17 cellular contexts compared by ENCODE assay signal in genomic region chr16:6267682-6268081, GRCh38.
DNase-seq lines count a peak whose midpoint lies in the region; ATAC-seq and TF ChIP-seq lines count a peak whose summit lies in the region.
"Had no signal": no experiment of that assay in that cellular context is flagged by ENCODE, and none has a peak within 500 bp of the region (broad histone marks: within the 10 kb centered on the region; RNA-seq: fewer than 3 reads in every experiment).

No MANE protein-coding gene starts in this region.

- ATAC-seq in GM23338 (no peak), sciatic nerve (no peak)
- ATAC-seq: CD8-positive, alpha-beta T cell had no signal

- H3K4me1 Mint-ChIP-seq in GM23338, result peaks cover 37% of the 10 kb centered on the region
- H3K4me1 Mint-ChIP-seq: B cell; CD4-positive, CD25-positive, alpha-beta regulatory T cell had no signal

- H3K9ac ChIP-seq in MM.1S (ENCODE audit: low read length), result peak overlapping the region; percentile 31; the same call in 1 of the 2 replicates
- no peak overlapping the region for H3K9ac ChIP-seq in neural cell (ENCODE audit: low read length)
- H3K9ac ChIP-seq: BLaER1, GM23248 had no signal

- no peak for TF ChIP-seq RAD21 in neural cell (conservative IDR thresholded peaks at IDR 0.05)

- H3K4me1 ChIP-seq in GM23338 (ENCODE audit: insufficient read depth) (peaks cover 3% of the 10 kb centered on the region; the same call in 1 of the 2 replicates), MM.1S (ENCODE audit: low read length) (peaks cover 18% of the 10 kb centered on the region)
- H3K4me1 ChIP-seq: BLaER1, Caco-2, HAP-1 had no signal

- H3K4me2 ChIP-seq in GM23338 (no peak overlapping the region), MM.1S (ENCODE audit: low read depth, low read length) (peak overlapping the region; percentile 37; the same call in 1 of the 2 replicates), neural cell (ENCODE audit: low read length) (no peak overlapping the region)
- H3K4me2 ChIP-seq: BLaER1 had no signal

- no peaks in the 10 kb centered on the region for H3K27me3 ChIP-seq in GM23338 (ENCODE audit: insufficient read depth)
- H3K27me3 ChIP-seq in MM.1S (replicated peaks; ENCODE audit: insufficient read depth, low read length), result no peaks in the 10 kb centered on the region
- no peaks in the 10 kb centered on the region for H3K27me3 ChIP-seq in neural cell (ENCODE audit: insufficient read depth, low read depth, low read length)
- H3K27me3 ChIP-seq in dorsolateral prefrontal cortex, result peaks cover 0 to 4% (median 0%) of the 10 kb centered on the region in 45 donors
- H3K27me3 ChIP-seq: BLaER1 had no signal

- H3K27ac Mint-ChIP-seq in GM23338, result no peak overlapping the region
- H3K27ac Mint-ChIP-seq: B cell; CD4-positive, CD25-positive, alpha-beta regulatory T cell; CD8-positive, alpha-beta T cell; HFFc6 had no signal

- H3K36me3 Mint-ChIP-seq in GM23338 (ENCODE audit: low read depth), result no peaks in the 10 kb centered on the region; the same call in 2 of the 3 replicates
- H3K36me3 Mint-ChIP-seq: CD4-positive, CD25-positive, alpha-beta regulatory T cell; CD8-positive, alpha-beta T cell had no signal

- H4K20me1 ChIP-seq in GM23338 (replicated peaks; ENCODE audit: insufficient read depth) (no peaks in the 10 kb centered on the region), MM.1S (ENCODE audit: insufficient read depth, low read length) (no peaks in the 10 kb centered on the region), neural cell (ENCODE audit: insufficient read depth) (no peaks in the 10 kb centered on the region)
- H4K20me1 ChIP-seq: BLaER1 had no signal

- H3K9me3 ChIP-seq in MM.1S (replicated peaks; ENCODE audit: insufficient read depth, low read length) (no peaks in the 10 kb centered on the region), neural cell (ENCODE audit: low read length) (no peaks in the 10 kb centered on the region)
- H3K9me3 ChIP-seq: BLaER1, Caco-2 had no signal

- H2AFZ ChIP-seq in GM23338 (peak overlapping the region; percentile 25; the same call in 1 of the 2 replicates), MM.1S (ENCODE audit: low read length) (peak overlapping the region; percentile 27; the same call in 1 of the 2 replicates), neural cell (ENCODE audit: low read depth, low read length) (no peak overlapping the region)
- H2AFZ ChIP-seq: GM23248 had no signal

- no peaks in the 10 kb centered on the region for H3K9me3 Mint-ChIP-seq in GM23338

- H3K4me3 Mint-ChIP-seq in GM23338, result no peak overlapping the region
- H3K4me3 Mint-ChIP-seq: B cell; CD4-positive, CD25-positive, alpha-beta regulatory T cell; CD8-positive, alpha-beta T cell; HFFc6 had no signal

- intact Hi-C loops in dorsolateral prefrontal cortex (cut with DNase I), result no loop called here
- intact Hi-C loops in sciatic nerve (cut with DNase I), result no loop called here

- no peaks in the 10 kb centered on the region for H3K9me2 ChIP-seq in GM23338 (ENCODE audit: insufficient read depth)
- H3K9me2 ChIP-seq in MM.1S (replicated peaks; ENCODE audit: insufficient read depth, low read length), result no peaks in the 10 kb centered on the region
- no peaks in the 10 kb centered on the region for H3K9me2 ChIP-seq in neural cell (ENCODE audit: insufficient read depth, low read length)

- no peak for TF ChIP-seq CTCF in GM23338 (conservative IDR thresholded peaks at IDR 0.05; ENCODE audit: low read depth in 2 of 2)
- TF ChIP-seq CTCF in MM.1S (IDR thresholded peaks at IDR 0.05; ENCODE audit: low read length), result no peak
- TF ChIP-seq CTCF in neural cell (IDR thresholded peaks at IDR 0.05; ENCODE audit: poor library complexity, severe bottlenecking), result no peak
- no peak for TF ChIP-seq CTCF in dorsolateral prefrontal cortex (IDR thresholded peaks at IDR 0.05 in 54 of 56, conservative IDR thresholded peaks at IDR 0.05 in 2 of 56; ENCODE audit: low read depth in 1 of 56, partially characterized antibody in 56 of 56)

- no peaks in the 10 kb centered on the region for H3K79me2 ChIP-seq in GM23338 (replicated peaks; ENCODE audit: insufficient read depth)
- H3K79me2 ChIP-seq in MM.1S (ENCODE audit: low read length), result no peaks in the 10 kb centered on the region
- H3K79me2 ChIP-seq in neural cell (replicated peaks; ENCODE audit: insufficient read depth, low read length), result no peaks in the 10 kb centered on the region

- H3K36me3 ChIP-seq in GM23338 (ENCODE audit: insufficient read depth) (no peaks in the 10 kb centered on the region; the same call in 1 of the 2 replicates), MM.1S (replicated peaks; ENCODE audit: insufficient read depth, low read length) (no peaks in the 10 kb centered on the region), neural cell (ENCODE audit: insufficient read depth, low read length) (no peaks in the 10 kb centered on the region)
- H3K36me3 ChIP-seq: BLaER1, HAP-1 had no signal

- H3K4me3 ChIP-seq in GM23338 (no peak overlapping the region), MM.1S (ENCODE audit: low read length) (no peak overlapping the region), neural cell (ENCODE audit: low read length) (no peak overlapping the region), dorsolateral prefrontal cortex (no peak overlapping the region)
- H3K4me3 ChIP-seq: BLaER1, GM23248, HAP-1 had no signal

- H3F3A ChIP-seq in GM23338 (replicated peaks; ENCODE audit: low read depth), result no peaks in the 10 kb centered on the region
- H3F3A ChIP-seq in MM.1S (ENCODE audit: insufficient read depth, low read length), result 0 out of 2 replicates have a peak, but pooled peaks cover 4% of the 10 kb centered on the region
- no peaks in the 10 kb centered on the region for H3F3A ChIP-seq in neural cell (ENCODE audit: insufficient read depth, low read length, poor library complexity, severe bottlenecking)

- H3K27ac ChIP-seq in GM23338 (ENCODE audit: low read depth), result no peak overlapping the region
- peak overlapping the region; percentile 70; the same call in 1 of the 2 replicates for H3K27ac ChIP-seq in MM.1S (ENCODE audit: low read length)
- peak overlapping the region; percentile 75 for H3K27ac ChIP-seq in neural cell (ENCODE audit: low read length)
- no peak overlapping the region for H3K27ac ChIP-seq in dorsolateral prefrontal cortex
- H3K27ac ChIP-seq: BLaER1, C4-2B, GM23248 had no signal

- peaks cover 3% of the 10 kb centered on the region for H3K27me3 Mint-ChIP-seq in GM23338 (ENCODE audit: insufficient read depth, low read depth, poor library complexity)
- H3K27me3 Mint-ChIP-seq: B cell; CD4-positive, CD25-positive, alpha-beta regulatory T cell had no signal

- TF ChIP-seq EP300 in neural cell (conservative IDR thresholded peaks at IDR 0.05; ENCODE audit: poor library complexity, severe bottlenecking), result no peak

- DNase-seq in GM23338 (ENCODE audit: low spot score) (no peak), MM.1S (peak; percentile 75), SKM-1 (lab: John Stamatoyannopoulos, UW; ENCODE audit: unreplicated experiment) (no peak), dorsolateral prefrontal cortex (no peak), sciatic nerve (ENCODE audit: low spot score) (no peak)
- DNase-seq: Caco-2; CD4-positive, CD25-positive, alpha-beta regulatory T cell; CD8-positive, alpha-beta T cell; DMS153; DND-41; GM23248; HFFc6 had no signal

TF ChIP-seq in GM23338, 12 proteins besides CTCF, POLR2A, EP300 and RAD21 (continues in another document):
- no peak for TF ChIP-seq JUNB (IDR thresholded peaks at IDR 0.05; ENCODE audit: unreplicated experiment)
- no peak for TF ChIP-seq EZH2 (IDR thresholded peaks at IDR 0.05; ENCODE audit: low read depth, unreplicated experiment)
- TF ChIP-seq ETS1 (IDR thresholded peaks at IDR 0.05), result no peak

TF ChIP-seq in neural cell, 6 proteins besides CTCF, POLR2A, EP300 and RAD21:
- TF ChIP-seq, protein P1, sequence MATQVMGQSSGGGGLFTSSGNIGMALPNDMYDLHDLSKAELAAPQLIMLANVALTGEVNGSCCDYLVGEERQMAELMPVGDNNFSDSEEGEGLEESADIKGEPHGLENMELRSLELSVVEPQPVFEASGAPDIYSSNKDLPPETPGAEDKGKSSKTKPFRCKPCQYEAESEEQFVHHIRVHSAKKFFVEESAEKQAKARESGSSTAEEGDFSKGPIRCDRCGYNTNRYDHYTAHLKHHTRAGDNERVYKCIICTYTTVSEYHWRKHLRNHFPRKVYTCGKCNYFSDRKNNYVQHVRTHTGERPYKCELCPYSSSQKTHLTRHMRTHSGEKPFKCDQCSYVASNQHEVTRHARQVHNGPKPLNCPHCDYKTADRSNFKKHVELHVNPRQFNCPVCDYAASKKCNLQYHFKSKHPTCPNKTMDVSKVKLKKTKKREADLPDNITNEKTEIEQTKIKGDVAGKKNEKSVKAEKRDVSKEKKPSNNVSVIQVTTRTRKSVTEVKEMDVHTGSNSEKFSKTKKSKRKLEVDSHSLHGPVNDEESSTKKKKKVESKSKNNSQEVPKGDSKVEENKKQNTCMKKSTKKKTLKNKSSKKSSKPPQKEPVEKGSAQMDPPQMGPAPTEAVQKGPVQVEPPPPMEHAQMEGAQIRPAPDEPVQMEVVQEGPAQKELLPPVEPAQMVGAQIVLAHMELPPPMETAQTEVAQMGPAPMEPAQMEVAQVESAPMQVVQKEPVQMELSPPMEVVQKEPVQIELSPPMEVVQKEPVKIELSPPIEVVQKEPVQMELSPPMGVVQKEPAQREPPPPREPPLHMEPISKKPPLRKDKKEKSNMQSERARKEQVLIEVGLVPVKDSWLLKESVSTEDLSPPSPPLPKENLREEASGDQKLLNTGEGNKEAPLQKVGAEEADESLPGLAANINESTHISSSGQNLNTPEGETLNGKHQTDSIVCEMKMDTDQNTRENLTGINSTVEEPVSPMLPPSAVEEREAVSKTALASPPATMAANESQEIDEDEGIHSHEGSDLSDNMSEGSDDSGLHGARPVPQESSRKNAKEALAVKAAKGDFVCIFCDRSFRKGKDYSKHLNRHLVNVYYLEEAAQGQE (IDR thresholded peaks at IDR 0.05; ENCODE audit: borderline replicate concordance), result no peak
- TF ChIP-seq SMC3 (conservative IDR thresholded peaks at IDR 0.05; ENCODE audit: poor library complexity), result no peak
- no peak for TF ChIP-seq TAF1 (IDR thresholded peaks at IDR 0.05; ENCODE audit: low read depth)
- no peak for TF ChIP-seq EZH2 (IDR thresholded peaks at IDR 0.05; ENCODE audit: borderline replicate concordance, insufficient read depth, low read length, poor library complexity, severe bottlenecking)
- TF ChIP-seq MXI1 (conservative IDR thresholded peaks at IDR 0.05; ENCODE audit: poor library complexity, severe bottlenecking), result no peak

Comparison
In these comparisons a context has a peak if more than half of its experiments do, and no peak if none do; other contexts are left out.
1. H3K27ac ChIP-seq: peak in MM.1S (single experiment) and neural cell (single experiment); none in GM23338 (single experiment) and dorsolateral prefrontal cortex (0 of 59).